Comparison of ENCODE assay signal across 12 cellular contexts in genomic region chr5:159120446-159120845, GRCh38. TPM values are rescaled to one million over a fixed set of nuclear protein-coding genes. Genes with fewer than 3 reads are reported as not detected.
DNase-seq lines count a peak whose midpoint lies in the region; ATAC-seq, FAIRE-seq and TF ChIP-seq lines count a peak whose summit lies in the region.
"Had no signal": no experiment of that assay in that cellular context is flagged by ENCODE, and none has a peak within 500 bp of the region (broad histone marks: within the 10 kb centered on the region; RNA-seq: fewer than 3 reads in every experiment).

No MANE protein-coding gene starts in this region.

- H4K20me1 ChIP-seq in Loucy (ENCODE audit: insufficient read depth, low read length, poor library complexity, severe bottlenecking) (no peaks in the 10 kb centered on the region), K562 (replicated peaks; ENCODE audit: control insufficient read depth, insufficient read depth, low read length) (no peaks in the 10 kb centered on the region)

- H2AFZ ChIP-seq in Loucy (ENCODE audit: low read length), result peak overlapping the region; percentile 71
- H2AFZ ChIP-seq in K562 (ENCODE audit: low read depth, low read length), result peak overlapping the region; percentile 89

- H3K27ac Mint-ChIP-seq in activated naive CD4-positive, alpha-beta T cell treated with anti-CD3 and anti-CD28 coated beads for 36 hours, result peak overlapping the region; percentile 70

- no peaks in the 10 kb centered on the region for H3K79me2 ChIP-seq in Loucy (ENCODE audit: insufficient read depth, low read length)
- no peaks in the 10 kb centered on the region for H3K79me2 ChIP-seq in K562 (ENCODE audit: control insufficient read depth, insufficient read depth, low read length)

- peaks cover 3% of the 10 kb centered on the region for H3K9me3 Mint-ChIP-seq in activated naive CD4-positive, alpha-beta T cell treated with anti-CD3 and anti-CD28 coated beads for 36 hours

- CTCF ChIA-PET in activated naive CD4-positive, alpha-beta T cell treated with anti-CD3 and anti-CD28 coated beads for 36 hours (lab: Charles Lee), result interaction anchor here (1.8 to 2.9 kb wide), 3 partner anchors 12 to 425 kb away, joined by 6 to 19 read pairs (median 11); no protein-coding TSS in a partner anchor
- CTCF ChIA-PET in K562 (lab: Yijun Ruan, JAX; ENCODE audit: low intra/inter-chr PET ratio), result interaction anchor here (0.6 kb wide), 1 partner anchor 538 kb away, joined by 4 read pairs; no protein-coding TSS in a partner anchor

- TF ChIP-seq RAD21 in K562 (CRISPR knock-in tag; conservative IDR thresholded peaks at IDR 0.05 in 1 of 2, IDR thresholded peaks at IDR 0.05 in 1 of 2), result no peak

- H3K4me2 ChIP-seq in Loucy (ENCODE audit: low read depth, low read length, poor library complexity, severe bottlenecking) (peak overlapping the region; percentile 62), K562 (ENCODE audit: insufficient read depth, low read length) (peak overlapping the region; percentile 71)

- H3K9ac ChIP-seq in Loucy (ENCODE audit: low read depth, low read length, poor library complexity, severe bottlenecking), result no peak overlapping the region
- H3K9ac ChIP-seq in K562 (ENCODE audit: insufficient read depth in 1 of 2, low read depth in 2 of 2, low read length in 2 of 2), result peak overlapping the region in 1 of 2 experiments; percentile 28; a peak in 1 of 4 replicates

- H3F3A ChIP-seq in Loucy (ENCODE audit: low read depth), result no peaks in the 10 kb centered on the region

- H3K36me3 ChIP-seq in Loucy (ENCODE audit: insufficient read depth, low read length), result no peaks in the 10 kb centered on the region
- no peaks in the 10 kb centered on the region for H3K36me3 ChIP-seq in K562 (ENCODE audit: control insufficient read depth, insufficient read depth, low read length)
- no peaks in the 10 kb centered on the region for H3K36me3 ChIP-seq in thoracic aorta

- TF ChIP-seq EP300 in K562 (IDR thresholded peaks at IDR 0.05; ENCODE audit: low read length), result no peak

- peaks cover 26% of the 10 kb centered on the region for H3K4me1 Mint-ChIP-seq in activated naive CD4-positive, alpha-beta T cell treated with anti-CD3 and anti-CD28 coated beads for 36 hours (ENCODE audit: low read depth)

- no peak for DNase-seq in activated naive CD4-positive, alpha-beta T cell treated with anti-CD3 and anti-CD28 coated beads for 36 hours
- no peak for DNase-seq in activated naive CD4-positive, alpha-beta T cell treated with anti-CD3 and anti-CD28 coated beads, Interleukin-2, amount 50 U/mL, for 16 hours
- DNase-seq in K562 (ENCODE audit: extremely low read depth in 1 of 4, low spot score in 3 of 4), result no peak
- DNase-seq in thoracic aorta (ENCODE audit: low spot score), result no peak
- DNase-seq in dermis blood vessel endothelial cell, result no peak
- no peak for DNase-seq in GDM1 (lab: John Stamatoyannopoulos, UW)
- DNase-seq in head of caudate nucleus, result no peak
- DNase-seq: activated CD4-positive, alpha-beta T cell treated with anti-CD3 and anti-CD28 coated beads, Interleukin-2, amount 50 U/mL, for 1 hour; Kasumi-1; stimulated activated CD4-positive, alpha-beta T cell treated with anti-CD3 and anti-CD28 coated beads, Interleukin-15, amount 100 ng/mL, for 24 hours had no signal

- H3K9me2 ChIP-seq in Loucy (replicated peaks; ENCODE audit: low read depth, low read length), result no peaks in the 10 kb centered on the region

- no TSS peak for BruUV-seq in K562 (replicated peaks; lab: Mats Ljungman, UMichigan)

- intact Hi-C loops in activated naive CD4-positive, alpha-beta T cell treated with anti-CD3 and anti-CD28 coated beads for 36 hours (cut with micrococcal nuclease), result loop anchor here (1.0 to 5.0 kb wide), 2 partner anchors 20 to 1263 kb away; partner anchors contain the start of gene CLINT1
- intact Hi-C loops in K562 (cut with micrococcal nuclease), result no loop called here
- intact Hi-C loops in head of caudate nucleus (cut with DNase I), result no loop called here

- H3K27me3 ChIP-seq in Loucy (ENCODE audit: insufficient read depth, low read length, poor library complexity, severe bottlenecking) (no peaks in the 10 kb centered on the region), K562 (ENCODE audit: control insufficient read depth in 2 of 2, insufficient read depth in 2 of 2, low read length in 2 of 2) (peaks cover 0 to 6% of the 10 kb centered on the region in 2 experiments; a peak in 1 of 5 replicates), thoracic aorta (replicated peaks; ENCODE audit: insufficient read depth) (no peaks in the 10 kb centered on the region)

- WGBS in K562 (ENCODE audit: insufficient coverage, low coverage, missing lambda C conversion rate), result 2% methylated on average over 4 of the region's 4 CpGs

- no peaks in the 10 kb centered on the region for H3K27me3 Mint-ChIP-seq in activated naive CD4-positive, alpha-beta T cell treated with anti-CD3 and anti-CD28 coated beads for 36 hours (ENCODE audit: low read depth)

- H3K9me1 ChIP-seq in K562 (ENCODE audit: control insufficient read depth, insufficient read depth, low read length), result no peaks in the 10 kb centered on the region

- H3K27ac ChIP-seq in K562 (ENCODE audit: extremely low read depth, low read depth, low read length), result peak overlapping the region; percentile 23; the same call in 1 of the 3 replicates
- H3K27ac ChIP-seq in thoracic aorta, result no peak overlapping the region
- H3K27ac ChIP-seq: C4-2B had no signal

- H3K4me3 ChIP-seq in Loucy (ENCODE audit: low read length, poor library complexity, severe bottlenecking) (peak overlapping the region; percentile 58), K562 (peak overlapping the region; percentile 24; the same call in 1 of the 2 replicates), thoracic aorta (peak overlapping the region; percentile 43)

- peak overlapping the region; percentile 51 for H3K4me3 Mint-ChIP-seq in activated naive CD4-positive, alpha-beta T cell treated with anti-CD3 and anti-CD28 coated beads for 36 hours

- ATAC-seq in K562 (peak; percentile 66), thoracic aorta (ENCODE audit: insufficient number of reproducible peaks, low FRiP score, low read depth) (no peak)

- H3K36me3 Mint-ChIP-seq in activated naive CD4-positive, alpha-beta T cell treated with anti-CD3 and anti-CD28 coated beads for 36 hours (ENCODE audit: low read depth), result no peaks in the 10 kb centered on the region

- TF ChIP-seq CTCF in Loucy (conservative IDR thresholded peaks at IDR 0.05; ENCODE audit: low read length) (no peak), K562 (IDR thresholded peaks at IDR 0.05 in 2 of 3, conservative IDR thresholded peaks at IDR 0.05 in 1 of 3; ENCODE audit: insufficient read depth in 2 of 3, low read depth in 1 of 3, low read length in 3 of 3) (no peak), thoracic aorta (IDR thresholded peaks at IDR 0.05) (no peak)

- in situ Hi-C loops in K562 (cut with MboI), result no loop called here

- no peak for TF ChIP-seq POLR2A in K562 (conservative IDR thresholded peaks at IDR 0.05)

- FAIRE-seq in K562 (lab: Jason Lieb, UNC), result no peak

- H3K4me1 ChIP-seq in Loucy (ENCODE audit: insufficient read depth, low read length, poor library complexity, severe bottlenecking) (no peaks in the 10 kb centered on the region), K562 (replicated peaks in 1 of 2; ENCODE audit: control insufficient read depth in 2 of 2, insufficient read depth in 2 of 2, low read length in 2 of 2) (no peaks in the 10 kb centered on the region; a peak in 1 of 5 replicates), thoracic aorta (ENCODE audit: control insufficient read depth in 1 of 2, low read depth in 2 of 2) (peaks cover 3 to 15% of the 10 kb centered on the region in 2 donors)

- POLR2A ChIA-PET in K562 (lab: Yijun Ruan, JAX), result interaction anchor here (0.8 kb wide), 1 partner anchor 12 kb away, joined by 3 read pairs; no protein-coding TSS in a partner anchor

- H3K9me3 ChIP-seq in Loucy (ENCODE audit: insufficient read depth, low read depth, low read length) (no peaks in the 10 kb centered on the region), K562 (replicated peaks; ENCODE audit: control insufficient read depth, insufficient read depth, low read depth, low read length) (no peaks in the 10 kb centered on the region; the same call in 1 of the 2 replicates), thoracic aorta (no peaks in the 10 kb centered on the region)

TF ChIP-seq in K562, 482 proteins besides CTCF, POLR2A, EP300 and RAD21:
- TF ChIP-seq ETV1 (tag; conservative IDR thresholded peaks at IDR 0.05; ENCODE audit: low read depth) (peak; percentile 37; the same call in 1 of the 2 replicates), MAFG (tag; conservative IDR thresholded peaks at IDR 0.05) (peak; percentile 27; the same call in 1 of the 2 replicates), TFAM (CRISPR knock-in tag; conservative IDR thresholded peaks at IDR 0.05) (no peak), C11orf30 (IDR thresholded peaks at IDR 0.05; ENCODE audit: low read depth) (peak; percentile 56; the same call in 1 of the 2 replicates)

RNA-seq across cellular contexts. Expression of gene EBF1, which starts 20.7 kb away (rescaled TPM):
- under 1 TPM in 1 of 2 experiments, not detected in 1; 0.20 TPM for total RNA-seq in activated naive CD4-positive, alpha-beta T cell treated with anti-CD3 and anti-CD28 coated beads for 36 hours
- total RNA-seq in K562 (2011; cell fraction: chromatin; rRNA removed; ENCODE audit: low replicate concordance), result 0.37 and 1.5 TPM in 2 replicates
- 0.17 and 0.26 TPM in 2 replicates for total RNA-seq in K562 (2011; cell fraction: nucleolus; rRNA removed)
- 0.38 and 0.44 TPM in 2 replicates for total RNA-seq in K562 (2011; cell fraction: nucleoplasm; rRNA removed)
- 0.16 and 0.36 TPM in 2 replicates for total RNA-seq in K562 (2014; rRNA removed)
- not detected in 2 replicates for total RNA-seq in K562 (2014; rRNA removed; fragmentation: Illumina TruSeq; extraction: Trizol)
- total RNA-seq in K562 (2015; rRNA removed; fragmentation: Illumina TruSeq; extraction: Trizol), result not detected in 2 replicates
- 0.07 and 0.24 TPM in 2 replicates for total RNA-seq in K562 (2021)
- polyA plus RNA-seq in K562 (2011; rRNA removed), result 0.07 TPM in 1 of 2 replicates, not detected in the other
- not detected in 2 replicates for polyA plus RNA-seq in K562 (2011; cell fraction: cytosol; rRNA removed)
- 0.23 TPM in 1 of 2 replicates, not detected in the other for polyA plus RNA-seq in K562 (2011; cell fraction: nucleus; rRNA removed)
- 0.03 TPM in 2 replicates for polyA plus RNA-seq in K562 (2012)
- 0.12 TPM in 1 of 2 replicates, not detected in the other for polyA plus RNA-seq in K562 (2014; fragmentation: Illumina TruSeq; extraction: Trizol)
- under 1 TPM in 1 of 2 experiments, not detected in 1; 0.13 TPM for polyA plus RNA-seq in K562 (2014; fragmentation: Nextera tagmentation; extraction: Ambion mirVana)
- 0.42 TPM in 1 of 2 replicates, not detected in the other for polyA plus RNA-seq in K562 (2014; rRNA removed)
- polyA minus RNA-seq in K562 (2011; rRNA and poly(A)+ RNA removed), result not detected in 2 replicates
- not detected in 2 replicates for polyA minus RNA-seq in K562 (2011; cell fraction: cytosol; rRNA and poly(A)+ RNA removed)
- 0.27 and 1.2 TPM in 2 replicates for polyA minus RNA-seq in K562 (2011; cell fraction: nucleus; rRNA and poly(A)+ RNA removed)
- 10 to 100 TPM; 52.1 to 54.4 TPM for total RNA-seq in thoracic aorta
- 3.6 and 4.4 TPM in 2 replicates for total RNA-seq in dermis blood vessel endothelial cell
